In genomic region chr17:68378202-68379149, GRCh38 we compare ENCODE assay signal across 1 cellular context.
TF ChIP-seq lines count a peak whose summit lies in the region.

No MANE protein-coding gene starts in this region.

TF ChIP-seq in HEK293, 187 proteins besides CTCF, POLR2A, EP300 and RAD21 (continued from another document and continues in another):
- TF ChIP-seq ZNF280D (tag by site-specific recombination; IDR thresholded peaks at IDR 0.05) (peak; percentile 24; the same call in 1 of the 2 replicates), ZBTB20 (tag by site-specific recombination; IDR thresholded peaks at IDR 0.05) (peak; percentile 38; the same call in 1 of the 2 replicates), ZNF114 (tag by site-specific recombination; IDR thresholded peaks at IDR 0.05) (no peak), ZNF558 (tag by site-specific recombination; IDR thresholded peaks at IDR 0.05) (0 out of 2 replicates have a peak, but pooled peaks have one; percentile 21), SP2 (tag by site-specific recombination; IDR thresholded peaks at IDR 0.05) (no peak), ZNF341 (tag by site-specific recombination; IDR thresholded peaks at IDR 0.05; ENCODE audit: low read depth) (no peak), ZEB2 (tag by site-specific recombination; IDR thresholded peaks at IDR 0.05) (peak; percentile 51), ZNF837 (tag by site-specific recombination; IDR thresholded peaks at IDR 0.05) (no peak), ZNF449 (tag by site-specific recombination; IDR thresholded peaks at IDR 0.05) (no peak), KLF8 (tag by site-specific recombination; IDR thresholded peaks at IDR 0.05) (peak; percentile 48; the same call in 1 of the 2 replicates), ZXDB (tag by site-specific recombination; IDR thresholded peaks at IDR 0.05) (0 out of 2 replicates have a peak, but pooled peaks have one; percentile 23), KLF16 (tag by site-specific recombination; IDR thresholded peaks at IDR 0.05) (no peak), ZNF423 (tag by site-specific recombination; IDR thresholded peaks at IDR 0.05) (peak; percentile 46), MEIS1 (CRISPR knock-in tag; IDR thresholded peaks at IDR 0.05; ENCODE audit: borderline replicate concordance) (no peak), ZNF677 (tag by site-specific recombination; IDR thresholded peaks at IDR 0.05) (no peak), ZNF692 (tag by site-specific recombination; IDR thresholded peaks at IDR 0.05) (no peak), SP7 (tag by site-specific recombination; IDR thresholded peaks at IDR 0.05) (peak; percentile 68; the same call in 1 of the 2 replicates), ZSCAN30 (tag by site-specific recombination; IDR thresholded peaks at IDR 0.05) (no peak), ZNF670 (tag by site-specific recombination; IDR thresholded peaks at IDR 0.05; ENCODE audit: low read depth) (no peak), MYNN (tag by site-specific recombination; IDR thresholded peaks at IDR 0.05; ENCODE audit: borderline replicate concordance) (no peak), ZNF600 (tag by site-specific recombination; IDR thresholded peaks at IDR 0.05) (peak; percentile 76), HIC1 (tag by site-specific recombination; IDR thresholded peaks at IDR 0.05) (no peak), ZBTB48 (tag by site-specific recombination; IDR thresholded peaks at IDR 0.05) (peak; percentile 63; the same call in 1 of the 2 replicates), FEZF1 (tag by site-specific recombination; IDR thresholded peaks at IDR 0.05) (no peak), ZNF335 (tag by site-specific recombination; conservative IDR thresholded peaks at IDR 0.05) (peak; percentile 98), ZNF133 (tag by site-specific recombination; IDR thresholded peaks at IDR 0.05) (no peak), ZNF571 (tag by site-specific recombination; IDR thresholded peaks at IDR 0.05) (no peak), ZNF202 (tag by site-specific recombination; IDR thresholded peaks at IDR 0.05; ENCODE audit: borderline replicate concordance) (no peak), ZBTB7A (tag by site-specific recombination; IDR thresholded peaks at IDR 0.05; ENCODE audit: low read depth) (no peak), ZNF16 (tag by site-specific recombination; IDR thresholded peaks at IDR 0.05; ENCODE audit: low read depth) (no peak), ZNF658 (tag by site-specific recombination; IDR thresholded peaks at IDR 0.05) (no peak), ZBTB21 (tag by site-specific recombination; IDR thresholded peaks at IDR 0.05) (no peak; the same call in 1 of the 2 replicates), ZNF510 (tag by site-specific recombination; IDR thresholded peaks at IDR 0.05; ENCODE audit: insufficient replicate concordance) (no peak), ZBTB1 (tag by site-specific recombination; IDR thresholded peaks at IDR 0.05) (no peak), ZNF155 (tag by site-specific recombination; IDR thresholded peaks at IDR 0.05) (no peak), ZNF513 (tag by site-specific recombination; IDR thresholded peaks at IDR 0.05) (peak; percentile 81), ZIC2 (tag by site-specific recombination; IDR thresholded peaks at IDR 0.05) (peak; percentile 72), ZBTB6 (tag by site-specific recombination; IDR thresholded peaks at IDR 0.05) (no peak), PRDM4 (tag by site-specific recombination; IDR thresholded peaks at IDR 0.05) (no peak), BCL6B (tag by site-specific recombination; IDR thresholded peaks at IDR 0.05) (no peak), ZNF140 (tag by site-specific recombination; IDR thresholded peaks at IDR 0.05) (no peak; the same call in 1 of the 2 replicates), PBX3 (CRISPR knock-in tag; IDR thresholded peaks at IDR 0.05) (no peak), ZBTB11 (tag by site-specific recombination; conservative IDR thresholded peaks at IDR 0.05; ENCODE audit: low read depth) (no peak), ZNF350 (tag by site-specific recombination; IDR thresholded peaks at IDR 0.05) (no peak)
